In the genomic region with DNA sequence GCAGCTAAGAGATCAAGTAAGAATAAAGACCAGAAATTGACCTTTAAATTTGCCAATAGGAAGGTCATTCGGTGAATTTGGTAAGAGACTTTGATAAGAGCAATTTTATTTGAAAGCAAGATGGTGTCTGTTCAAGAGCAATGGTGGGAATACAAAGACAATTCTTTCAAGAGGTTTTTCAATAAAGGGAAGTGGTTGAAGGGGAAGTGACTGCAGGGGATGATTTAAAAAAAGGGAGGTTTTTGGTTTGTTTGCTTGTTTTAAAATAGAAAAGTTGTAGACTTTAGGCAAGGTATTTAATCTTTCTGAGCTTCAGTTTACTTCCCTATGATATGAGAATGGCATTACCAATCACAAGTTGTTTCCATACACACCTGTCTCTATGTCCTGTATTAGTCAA, we compare ENCODE assay signal across 12 cellular contexts.
"Had no signal": no experiment of that assay in that cellular context is flagged by ENCODE, and none has a peak within 500 bp of the region (broad histone marks: within the 10 kb centered on the region; RNA-seq: fewer than 3 reads in every experiment).

No MANE protein-coding gene starts in this region.

- H3K36me3 ChIP-seq: lower lobe of right lung, stomach, vagina had no signal

- H3K27me3 ChIP-seq: stomach, vagina had no signal

- H3K27ac ChIP-seq: lower lobe of right lung, parathyroid adenoma, vagina had no signal

- H3K4me3 ChIP-seq: lower lobe of right lung, stomach, vagina had no signal

- DNase-seq: activated CD4-positive, alpha-beta T cell treated with anti-CD3 and anti-CD28 coated beads, Interleukin-2, amount 10 ng/mL, durations not matched to agents 24 days and 14 days; activated naive CD4-positive, alpha-beta T cell treated with Interleukin-2 at 50 U/mL for 16 hours; activated naive CD8-positive, alpha-beta T cell treated with anti-CD3 and anti-CD28 coated beads, Interleukin-2, amount 50 U/mL, for 24 hours; lower lobe of right lung; midbrain; retina; stimulated activated CD4-positive, alpha-beta T cell treated with anti-CD3 and anti-CD28 coated beads, Interleukin-15, amount 100 ng/mL, for 24 hours; stomach had no signal

- H3K9me3 ChIP-seq: lower lobe of right lung, stomach, vagina had no signal

- ATAC-seq: activated naive CD8-positive, alpha-beta T cell treated with anti-CD3 and anti-CD28 coated beads, Interleukin-2, amount 50 U/mL, for 24 hours; esophagus mucosa; lower lobe of right lung; WTC11 had no signal
